ENCODE assay signal across 21 cellular contexts in genomic region chr10:97763947-97764346, GRCh38. TPM values are rescaled to one million over a fixed set of nuclear protein-coding genes. Genes with fewer than 3 reads are reported as not detected.
"Had no signal": no experiment of that assay in that cellular context is flagged by ENCODE, and none has a peak within 500 bp of the region (broad histone marks: within the 10 kb centered on the region; RNA-seq: fewer than 3 reads in every experiment).

No MANE protein-coding gene starts in this region.

- H3K27ac ChIP-seq: colonic mucosa, esophagus squamous epithelium, gastrocnemius medialis, neutrophil, parathyroid adenoma, spleen, WERI-Rb-1 had no signal

- H3K79me2 ChIP-seq: parathyroid adenoma had no signal

- ATAC-seq: activated naive CD4-positive, alpha-beta T cell treated with anti-CD3 and anti-CD28 coated beads, Interleukin-2, amount 50 U/mL, for 72 hours; effector memory CD8-positive, alpha-beta T cell; gastrocnemius medialis had no signal

- FAIRE-seq: islet of Langerhans had no signal

- H3K9me3 ChIP-seq: colonic mucosa, esophagus squamous epithelium, gastrocnemius medialis, neutrophil, sigmoid colon, spleen had no signal

- DNase-seq: activated CD4-positive, alpha-beta T cell treated with anti-CD3 and anti-CD28 coated beads, Interleukin-2, amount 10 ng/mL, durations not matched to agents 7 days and 5 days; activated CD4-positive, CD25-positive, alpha-beta regulatory T cell treated with anti-CD3 and anti-CD28 coated beads, Interleukin-2, amount 50 U/mL, for 72 hours; activated T-cell treated with anti-CD3 and anti-CD28 coated beads, Interleukin-2, amount 50 U/mL, for 1 hour; colonic mucosa; dorsolateral prefrontal cortex; effector memory CD8-positive, alpha-beta T cell; esophagus squamous epithelium; gastrocnemius medialis; left ventricle myocardium superior; mammary epithelial cell; sigmoid colon; spleen; stimulated activated CD4-positive, alpha-beta T cell treated with anti-CD3 and anti-CD28 coated beads, Interleukin-4, amount 100 ng/mL, for 1 hour; stimulated activated naive CD4-positive, alpha-beta T cell; WERI-Rb-1 had no signal

- H3K27ac Mint-ChIP-seq: activated CD4-positive, alpha-beta T cell treated with anti-CD3 and anti-CD28 coated beads, Interleukin-2, amount 10 ng/mL, durations not matched to agents 7 days and 5 days; T-helper 2 cell treated with Interferon-gamma antibody and Interleukin-4, amounts not matched to agents 5 μg/mL and 100 μg/mL, for 36 hours had no signal

- H3K27me3 ChIP-seq: colonic mucosa, gastrocnemius medialis, spleen had no signal

- H3K9me3 Mint-ChIP-seq: activated CD4-positive, alpha-beta T cell treated with anti-CD3 and anti-CD28 coated beads, Interleukin-2, amount 10 ng/mL, durations not matched to agents 7 days and 5 days; activated naive CD4-positive, alpha-beta T cell treated with anti-CD3 and anti-CD28 coated beads, Interleukin-2, amount 50 U/mL, for 72 hours; effector memory CD8-positive, alpha-beta T cell; nephron; T-helper 2 cell treated with Interferon-gamma antibody and Interleukin-4, amounts not matched to agents 5 μg/mL and 100 μg/mL, for 36 hours had no signal

- H2AFZ ChIP-seq: parathyroid adenoma had no signal

- H3K4me3 ChIP-seq: colonic mucosa, dorsolateral prefrontal cortex, esophagus squamous epithelium, gastrocnemius medialis, sigmoid colon, spleen had no signal

- H3K4me3 Mint-ChIP-seq: activated CD4-positive, alpha-beta T cell treated with anti-CD3 and anti-CD28 coated beads, Interleukin-2, amount 10 ng/mL, durations not matched to agents 7 days and 5 days; effector memory CD8-positive, alpha-beta T cell; nephron; T-helper 2 cell treated with Interferon-gamma antibody and Interleukin-4, amounts not matched to agents 5 μg/mL and 100 μg/mL, for 36 hours had no signal

- H3K4me1 ChIP-seq: colonic mucosa, esophagus squamous epithelium, parathyroid adenoma, sigmoid colon, spleen had no signal

RNA-seq across cellular contexts. Expression of gene SFRP5, which starts 7.9 kb away (rescaled TPM):
- total RNA-seq: activated CD4-positive, alpha-beta T cell treated with anti-CD3 and anti-CD28 coated beads, Interleukin-2, amount 10 ng/mL, durations not matched to agents 7 days and 5 days; activated naive CD4-positive, alpha-beta T cell treated with anti-CD3 and anti-CD28 coated beads, Interleukin-2, amount 50 U/mL, for 72 hours; mammary epithelial cell; spleen had no signal
- polyA plus RNA-seq: mammary epithelial cell had no signal
